ENCODE assay signal across 8 cellular contexts in genomic region chr16:24538756-24539294, GRCh38. TPM values are rescaled to one million over a fixed set of nuclear protein-coding genes. Genes with fewer than 3 reads are reported as not detected.
A peak's percentile ranks its signal among the peaks of the same experiment; 100 is the strongest.
DNase-seq lines count a peak whose midpoint lies in the region; ATAC-seq lines count a peak whose summit lies in the region.

No MANE protein-coding gene starts in this region.

- peaks cover 33% of the 10 kb centered on the region for H3K36me3 Mint-ChIP-seq in dendritic cell treated with granulocyte-macrophage colony-stimulating factor and Interleukin-4, amounts not matched to agents 40 ng/mL and 50 ng/mL, for 4 days (ENCODE audit: low read depth)

- peak; percentile 33 for ATAC-seq in HG02588 (IDR thresholded peaks at IDR 0.05; ENCODE audit: unreplicated experiment)
- ATAC-seq in HG03045 (IDR thresholded peaks at IDR 0.05; ENCODE audit: unreplicated experiment): no peak

- peaks cover 20% of the 10 kb centered on the region for H3K4me1 Mint-ChIP-seq in dendritic cell treated with granulocyte-macrophage colony-stimulating factor and Interleukin-4, amounts not matched to agents 40 ng/mL and 50 ng/mL, for 4 days (ENCODE audit: low read depth)

- intact Hi-C loops in dendritic cell treated with granulocyte-macrophage colony-stimulating factor and Interleukin-4, amounts not matched to agents 40 ng/mL and 50 ng/mL, for 4 days (cut with micrococcal nuclease): no loop called here

- no peaks in the 10 kb centered on the region for H3K9me3 ChIP-seq in mononuclear cell (ENCODE audit: low read depth, low read length)

- DNase-seq in DMS79 (lab: John Stamatoyannopoulos, UW) (peak; percentile 67), OCI-M1 (lab: John Stamatoyannopoulos, UW) (peak; percentile 95), superior temporal gyrus (ENCODE audit: extremely low spot score) (no peak), midbrain (lab: John Stamatoyannopoulos, UW) (no peak)

- no peaks in the 10 kb centered on the region for H3K27me3 ChIP-seq in mononuclear cell (ENCODE audit: insufficient read depth, low read length)

- H3K4me1 ChIP-seq in mononuclear cell (ENCODE audit: insufficient read depth, low read length): peaks cover 34% of the 10 kb centered on the region

- H3K9me3 Mint-ChIP-seq in dendritic cell treated with granulocyte-macrophage colony-stimulating factor and Interleukin-4, amounts not matched to agents 40 ng/mL and 50 ng/mL, for 4 days: no peaks in the 10 kb centered on the region

- peak overlapping the region; percentile 95 for H3K4me3 ChIP-seq in mononuclear cell (ENCODE audit: low read length)

- H3K27ac Mint-ChIP-seq in dendritic cell treated with granulocyte-macrophage colony-stimulating factor and Interleukin-4, amounts not matched to agents 40 ng/mL and 50 ng/mL, for 4 days: peak overlapping the region; percentile 100

- H3K27me3 Mint-ChIP-seq in dendritic cell treated with granulocyte-macrophage colony-stimulating factor and Interleukin-4, amounts not matched to agents 40 ng/mL and 50 ng/mL, for 4 days: no peaks in the 10 kb centered on the region

- H3K4me3 Mint-ChIP-seq in dendritic cell treated with granulocyte-macrophage colony-stimulating factor and Interleukin-4, amounts not matched to agents 40 ng/mL and 50 ng/mL, for 4 days: peak overlapping the region; percentile 100

RNA-seq across cellular contexts. Expression of gene RBBP6, which starts 0.5 kb away (rescaled TPM):
- 166 TPM for total RNA-seq in mononuclear cell

Comparison
In these comparisons a context has a peak if more than half of its experiments do, and no peak if none do; other contexts are left out.
1. DNase-seq: peak in DMS79 (single experiment) and OCI-M1 (single experiment); none in superior temporal gyrus (single experiment) and midbrain (single experiment).